8 cellular contexts compared by ENCODE assay signal in genomic region chr10:101214446-101215396, GRCh38. TPM values are rescaled to one million over a fixed set of nuclear protein-coding genes. Genes with fewer than 3 reads are reported as not detected.
DNase-seq lines count a peak whose midpoint lies in the region; ATAC-seq and TF ChIP-seq lines count a peak whose summit lies in the region.

No MANE protein-coding gene starts in this region.

- TF ChIP-seq CTCF in MM.1S (IDR thresholded peaks at IDR 0.05; ENCODE audit: low read length) (peak; percentile 80), adrenal gland (IDR thresholded peaks at IDR 0.05) (peak; percentile 54 to 84 (median 72))

- no peak for ATAC-seq in GM19023 (IDR thresholded peaks at IDR 0.05; ENCODE audit: unreplicated experiment)

- 0 out of 2 replicates have a peak, but pooled peaks cover 10% of the 10 kb centered on the region for H3K4me1 ChIP-seq in MM.1S (ENCODE audit: low read length)
- peaks cover 7 to 27% of the 10 kb centered on the region in 2 donors for H3K4me1 ChIP-seq in adrenal gland (replicated peaks in 1 of 2)

- DNase-seq in NOMO-1 treated with DMSO at 0.1 percent for 48 hours (lab: John Stamatoyannopoulos, UW; ENCODE audit: unreplicated experiment) (peak; percentile 22), NOMO-1 treated with dmso at 0.1 percent for 144 hours (lab: John Stamatoyannopoulos, UW; ENCODE audit: unreplicated experiment) (no peak), MM.1S (peak; percentile 78), T-helper 2 cell (peak; percentile 47 to 68 (median 63)), adrenal gland (peak; percentile 31 to 72 (median 62)), hippocampal formation (lab: John Stamatoyannopoulos, UW) (peak; percentile 0 to 21)
- peak; percentile 40 to 70 for DNase-seq in stimulated activated CD4-positive, alpha-beta T cell treated with anti-CD3 and anti-CD28 coated beads, Interleukin-15, amount 100 ng/mL, for 1 hour (ENCODE audit: low read depth in 1 of 2, low spot score in 1 of 2)

- H3K4me2 ChIP-seq in MM.1S (ENCODE audit: low read depth, low read length): peak overlapping the region; percentile 88

- H3K79me2 ChIP-seq in MM.1S (ENCODE audit: low read length): no peaks in the 10 kb centered on the region

- no peak overlapping the region for H3K9ac ChIP-seq in MM.1S (ENCODE audit: low read length)

- no peaks in the 10 kb centered on the region for H3K9me2 ChIP-seq in MM.1S (replicated peaks; ENCODE audit: insufficient read depth, low read length)

- H3K36me3 ChIP-seq in MM.1S (replicated peaks; ENCODE audit: insufficient read depth, low read length) (no peaks in the 10 kb centered on the region), adrenal gland (replicated peaks in 1 of 2) (no peaks in the 10 kb centered on the region)

- intact Hi-C loops in adrenal gland (cut with DNase I): loop anchor here (5.0 to 10.0 kb wide), 5 partner anchors 73 to 563 kb away; partner anchors contain the start of gene FGF8 (in 1 of the 2)

- 12 to 15% (median 14%) methylated on average over 45 to 49 of the region's 49 CpGs for WGBS in adrenal gland, 4 donors

- H2AFZ ChIP-seq in MM.1S (ENCODE audit: low read length): peak overlapping the region; percentile 78

- H4K20me1 ChIP-seq in MM.1S (ENCODE audit: insufficient read depth, low read length): no peaks in the 10 kb centered on the region

- H3K4me3 ChIP-seq in MM.1S (ENCODE audit: low read length) (peak overlapping the region; percentile 52), adrenal gland (no peak overlapping the region)

- no peaks in the 10 kb centered on the region for H3K9me3 ChIP-seq in MM.1S (replicated peaks; ENCODE audit: insufficient read depth, low read length)
- H3K9me3 ChIP-seq in adrenal gland (replicated peaks in 1 of 3): no peaks in the 10 kb centered on the region

- H3K27ac ChIP-seq in MM.1S (ENCODE audit: low read length) (no peak overlapping the region), adrenal gland (no peak overlapping the region)

- no peak for TF ChIP-seq POLR2A in adrenal gland (IDR thresholded peaks at IDR 0.05)

- 0 out of 2 replicates have a peak, but pooled peaks cover 2% of the 10 kb centered on the region for H3F3A ChIP-seq in MM.1S (ENCODE audit: insufficient read depth, low read length)

- H3K27me3 ChIP-seq in MM.1S (replicated peaks; ENCODE audit: insufficient read depth, low read length) (peaks cover 61% of the 10 kb centered on the region), adrenal gland (peaks cover 70% of the 10 kb centered on the region)

RNA-seq across cellular contexts. Expression of gene LBX1, which starts 14.5 kb away (rescaled TPM):
- total RNA-seq in adrenal gland: under 1 TPM in 1 of 8 donors, not detected in 7; 0.14 TPM
- not detected for polyA plus RNA-seq in adrenal gland
